Comparison of ENCODE assay signal across 11 cellular contexts in genomic region chr3:149375164-149375823, GRCh38. TPM values are rescaled to one million over a fixed set of nuclear protein-coding genes. Genes with fewer than 3 reads are reported as not detected.
A peak's percentile ranks its signal among the peaks of the same experiment; 100 is the strongest.
DNase-seq lines count a peak whose midpoint lies in the region; ATAC-seq and TF ChIP-seq lines count a peak whose summit lies in the region.
"Had no signal": no experiment of that assay in that cellular context is flagged by ENCODE, and none has a peak within 500 bp of the region (broad histone marks: within the 10 kb centered on the region; RNA-seq: fewer than 3 reads in every experiment).

No MANE protein-coding gene starts in this region.

- intact Hi-C loops in heart right ventricle (cut with DNase I) (loop anchor here in 1 of 10 donors (5.0 kb wide), 1 partner anchor 43 kb away; the partner anchor contains the start of gene TM4SF18), Right ventricle myocardium superior (cut with DNase I) (no loop called here), vagina (cut with DNase I) (no loop called here)
- intact Hi-C loops in activated CD4-positive, alpha-beta memory T cell treated with anti-CD3 and anti-CD28 coated beads for 36 hours (cut with micrococcal nuclease): no loop called here

- peak overlapping the region; percentile 42 to 74 (median 65) for H3K4me3 Mint-ChIP-seq in nephron
- no peak overlapping the region for H3K4me3 Mint-ChIP-seq in activated CD4-positive, alpha-beta memory T cell treated with anti-CD3 and anti-CD28 coated beads for 36 hours

- WGBS in heart right ventricle, 2 donors: 62 to 69% methylated on average over 4 of the region's 4 CpGs

- TF ChIP-seq POLR2A in vagina (IDR thresholded peaks at IDR 0.05): no peak

- H3K27me3 Mint-ChIP-seq in nephron (ENCODE audit: low read depth): no peaks in the 10 kb centered on the region
- no peaks in the 10 kb centered on the region for H3K27me3 Mint-ChIP-seq in activated CD4-positive, alpha-beta memory T cell treated with anti-CD3 and anti-CD28 coated beads for 36 hours

- ATAC-seq in heart right ventricle (no peak), Right ventricle myocardium superior (ENCODE audit: poor library complexity) (no peak)

- H3K9me3 ChIP-seq in heart right ventricle (no peaks in the 10 kb centered on the region), endocrine pancreas (ENCODE audit: control insufficient read depth, low read length) (no peaks in the 10 kb centered on the region), vagina (no peaks in the 10 kb centered on the region)

- TF ChIP-seq CTCF in heart right ventricle (IDR thresholded peaks at IDR 0.05) (no peak), nephron (IDR thresholded peaks at IDR 0.05; ENCODE audit: unreplicated experiment in 3 of 3) (no peak), vagina (IDR thresholded peaks at IDR 0.05) (no peak)

- H3K4me3 ChIP-seq in heart right ventricle: peak overlapping the region; percentile 27 to 69 (median 60)
- peak overlapping the region; percentile 86 for H3K4me3 ChIP-seq in endocrine pancreas (ENCODE audit: control insufficient read depth, insufficient read depth, low read length)
- peak overlapping the region; percentile 16 to 45 for H3K4me3 ChIP-seq in vagina

- POLR2A ChIA-PET in activated CD4-positive, alpha-beta memory T cell treated with anti-CD3 and anti-CD28 coated beads for 36 hours (lab: Charles Lee): no interaction called here

- peaks cover 0 to 57% (median 48%) of the 10 kb centered on the region in 9 donors for H3K4me1 ChIP-seq in heart right ventricle
- H3K4me1 ChIP-seq in endocrine pancreas (ENCODE audit: control insufficient read depth, insufficient read depth, low read length): peaks cover 13% of the 10 kb centered on the region
- H3K4me1 ChIP-seq in vagina: peaks cover 49% of the 10 kb centered on the region

- CTCF ChIA-PET in activated CD4-positive, alpha-beta memory T cell treated with anti-CD3 and anti-CD28 coated beads for 36 hours (lab: Charles Lee): no interaction called here

- peak overlapping the region; percentile 9 to 90 (median 88) for H3K27ac ChIP-seq in heart right ventricle
- H3K27ac ChIP-seq in vagina: peak overlapping the region; percentile 76

- H3K36me3 ChIP-seq in heart right ventricle (peaks cover 0 to 55% (median 21%) of the 10 kb centered on the region in 9 donors), endocrine pancreas (ENCODE audit: control insufficient read depth, insufficient read depth, low read length) (no peaks in the 10 kb centered on the region), vagina (no peaks in the 10 kb centered on the region)

- H3K27ac Mint-ChIP-seq in nephron: peak overlapping the region; percentile 24 to 81 (median 70)
- no peak overlapping the region for H3K27ac Mint-ChIP-seq in activated CD4-positive, alpha-beta memory T cell treated with anti-CD3 and anti-CD28 coated beads for 36 hours

- H3K4me1 Mint-ChIP-seq in nephron: peaks cover 33% of the 10 kb centered on the region
- no peaks in the 10 kb centered on the region for H3K4me1 Mint-ChIP-seq in activated CD4-positive, alpha-beta memory T cell treated with anti-CD3 and anti-CD28 coated beads for 36 hours (ENCODE audit: low read depth)

- no peak overlapping the region for H3K9ac ChIP-seq in endocrine pancreas (ENCODE audit: control insufficient read depth, insufficient read depth, low read length)

- H3K9me3 Mint-ChIP-seq in nephron: peaks cover 6% of the 10 kb centered on the region
- H3K9me3 Mint-ChIP-seq in activated CD4-positive, alpha-beta memory T cell treated with anti-CD3 and anti-CD28 coated beads for 36 hours: no peaks in the 10 kb centered on the region

- H3K27me3 ChIP-seq in heart right ventricle (no peaks in the 10 kb centered on the region), endocrine pancreas (ENCODE audit: control insufficient read depth, insufficient read depth, low read length) (no peaks in the 10 kb centered on the region), vagina (no peaks in the 10 kb centered on the region)

- DNase-seq in heart right ventricle (no peak), Right ventricle myocardium superior (no peak), vagina (ENCODE audit: extremely low spot score in 2 of 2) (no peak), midbrain (lab: John Stamatoyannopoulos, UW) (no peak), NCI-H2029 treated with DMSO at 0.1 percent for 48 hours (lab: John Stamatoyannopoulos, UW) (no peak)
- no peak for DNase-seq in activated CD4-positive, alpha-beta memory T cell treated with anti-CD3 and anti-CD28 coated beads for 36 hours
- DNase-seq: activated gamma-delta T cell treated with Interleukin-2 at 50 U/mL for 16 hours; effector CD8-positive, alpha-beta T cell; NCI-H1930 had no signal

- H3K36me3 Mint-ChIP-seq in nephron (ENCODE audit: low read depth): peaks cover 12% of the 10 kb centered on the region
- H3K36me3 Mint-ChIP-seq in activated CD4-positive, alpha-beta memory T cell treated with anti-CD3 and anti-CD28 coated beads for 36 hours: no peaks in the 10 kb centered on the region

RNA-seq across cellular contexts. Expression of gene TM4SF1, which starts 2.2 kb away (rescaled TPM):
- 100 to 1,000 TPM in 5 of 10 donors, 10 to 100 TPM in 5; 63.6 to 142 (median 95.2) TPM for total RNA-seq in heart right ventricle
- polyA plus RNA-seq in heart right ventricle: 100 to 1,000 TPM; 131 to 132 TPM
- 110 TPM for total RNA-seq in Right ventricle myocardium superior
- total RNA-seq in vagina: 97.7 TPM
- total RNA-seq in activated CD4-positive, alpha-beta memory T cell treated with anti-CD3 and anti-CD28 coated beads for 36 hours: under 1 TPM; 0.83 to 0.92 TPM

RNA-seq across cellular contexts. Expression of gene TM4SF18, which starts 41.9 kb away (rescaled TPM):
- total RNA-seq in heart right ventricle (10 to 100 TPM in 6 of 10 donors, 1 to 10 TPM in 4; 4.1 to 21.2 (median 10.3) TPM), Right ventricle myocardium superior (13.2 TPM), vagina (10.1 TPM)
- polyA plus RNA-seq in heart right ventricle: 1 to 10 TPM; 6.0 TPM
- total RNA-seq in activated CD4-positive, alpha-beta memory T cell treated with anti-CD3 and anti-CD28 coated beads for 36 hours: not detected

Comparison
In these comparisons a context has a peak if more than half of its experiments do, and no peak if none do; other contexts are left out.
1. H3K4me3 ChIP-seq: peak in every context shown above with its lines; median percentile 86 in endocrine pancreas; 60 in heart right ventricle; 30 in vagina.
2. RNA of gene TM4SF1, which starts 2.2 kb away (total RNA-seq): 110 TPM in Right ventricle myocardium superior (single experiment), 63.6 to 142 TPM in heart right ventricle and 97.7 TPM in vagina (single experiment); 0.83 to 0.92 TPM in activated CD4-positive, alpha-beta memory T cell treated with anti-CD3 and anti-CD28 coated beads for 36 hours; every median in the first group is over 10 times any median in the second.
3. RNA of gene TM4SF18, which starts 41.9 kb away (total RNA-seq): 13.2 TPM in Right ventricle myocardium superior (single experiment), 4.1 to 21.2 TPM in heart right ventricle and 10.1 TPM in vagina (single experiment); not detected in activated CD4-positive, alpha-beta memory T cell treated with anti-CD3 and anti-CD28 coated beads for 36 hours; every median in the first group is over 4 times any median in the second.